Comparison of ENCODE assay signal across 8 cellular contexts in the genomic region with DNA sequence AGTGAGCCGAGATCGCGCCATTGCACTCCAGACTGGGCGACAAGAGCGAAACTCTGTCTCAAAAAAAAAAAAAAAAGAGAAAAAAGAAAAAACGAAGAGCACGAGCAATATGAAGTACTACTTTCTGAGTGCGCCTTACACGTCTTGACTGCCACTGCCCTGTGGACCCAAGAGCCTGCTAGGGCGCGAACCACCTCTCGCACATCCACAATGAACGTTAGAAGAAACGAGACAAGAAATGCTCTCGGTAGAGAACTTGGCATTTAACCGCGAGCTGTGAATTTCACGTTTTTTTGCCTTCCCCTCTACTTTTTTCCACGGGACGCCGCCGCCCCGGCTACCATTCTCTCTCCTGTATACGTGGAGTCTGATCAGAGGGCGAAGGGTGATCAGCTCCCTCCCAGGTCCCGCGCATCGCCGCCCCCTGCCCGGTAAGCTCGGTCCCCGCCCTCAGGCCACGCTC. TPM values are rescaled to one million over a fixed set of nuclear protein-coding genes. Genes with fewer than 3 reads are reported as not detected.
DNase-seq lines count a peak whose midpoint lies in the region; ATAC-seq and TF ChIP-seq lines count a peak whose summit lies in the region.

No MANE protein-coding gene starts in this region.

- H3K9ac ChIP-seq in KMS-11 (peak overlapping the region; percentile 99), mucosa of rectum (ENCODE audit: low read depth in 1 of 2, low read length in 2 of 2) (peak overlapping the region; percentile 98 to 99)

- TF ChIP-seq CTCF in KMS-11 (conservative IDR thresholded peaks at IDR 0.05; ENCODE audit: low read depth, low read length) (no peak), chondrocyte (IDR thresholded peaks at IDR 0.05) (no peak), GM13976 (IDR thresholded peaks at IDR 0.05; ENCODE audit: borderline replicate concordance, control extremely low read depth, extremely low read depth, insufficient read depth, missing control alignments) (no peak)

- no peak overlapping the region for H3K4me3 ChIP-seq in KMS-11 (IDR thresholded peaks at IDR 0.05; ENCODE audit: insufficient read depth, low read depth, low read length)
- peak overlapping the region; percentile 93 to 96 for H3K4me3 ChIP-seq in mucosa of rectum (ENCODE audit: low read length in 2 of 2)

- ATAC-seq in GM19328 (IDR thresholded peaks at IDR 0.05; ENCODE audit: unreplicated experiment): peak; percentile 1

- H3K79me2 ChIP-seq in KMS-11 (ENCODE audit: insufficient read depth, low read depth): peaks cover 41% of the 10 kb centered on the region

- H3K36me3 ChIP-seq in KMS-11 (ENCODE audit: insufficient read depth) (no peaks in the 10 kb centered on the region), mucosa of rectum (ENCODE audit: control insufficient read depth in 2 of 2, insufficient read depth in 2 of 2, low read length in 2 of 2) (peaks cover 13 to 16% of the 10 kb centered on the region in 2 donors)

- DNase-seq in chondrocyte (ENCODE audit: low spot score) (no peak), OCI-M2 (lab: John Stamatoyannopoulos, UW; ENCODE audit: unreplicated experiment) (no peak), GM13976 (ENCODE audit: low spot score) (no peak), NCI-H524 treated with DMSO at 0.1 percent for 48 hours (lab: John Stamatoyannopoulos, UW) (no peak), NCI-H446 treated with DMSO at 0.1 percent for 48 hours (lab: John Stamatoyannopoulos, UW) (no peak)

- H3K4me1 ChIP-seq in KMS-11 (ENCODE audit: low read depth, poor library complexity, severe bottlenecking) (peaks cover 15% of the 10 kb centered on the region), mucosa of rectum (ENCODE audit: control insufficient read depth in 2 of 2, insufficient read depth in 2 of 2, low read length in 2 of 2) (peaks cover 7 to 12% of the 10 kb centered on the region in 2 donors)

- no peaks in the 10 kb centered on the region for H3K27me3 ChIP-seq in KMS-11 (ENCODE audit: insufficient read depth, low read depth)
- no peaks in the 10 kb centered on the region for H3K27me3 ChIP-seq in mucosa of rectum (ENCODE audit: control insufficient read depth in 2 of 2, insufficient read depth in 2 of 2, low read length in 2 of 2)

- H3K27ac ChIP-seq in KMS-11 (peak overlapping the region; percentile 90), mucosa of rectum (ENCODE audit: low read depth in 2 of 2, low read length in 2 of 2) (peak overlapping the region; percentile 93 to 97)

- H3K9me3 ChIP-seq in mucosa of rectum (ENCODE audit: control insufficient read depth in 2 of 2, low read length in 2 of 2): no peaks in the 10 kb centered on the region

- H3K27me3 Mint-ChIP-seq in chondrocyte (ENCODE audit: low read depth): no peaks in the 10 kb centered on the region

- H3K4me2 ChIP-seq in KMS-11: peak overlapping the region; percentile 76

- peak overlapping the region; percentile 57 for H2AFZ ChIP-seq in KMS-11 (ENCODE audit: low read depth)

- no peaks in the 10 kb centered on the region for H4K20me1 ChIP-seq in KMS-11 (ENCODE audit: insufficient read depth)

- H3K4me1 Mint-ChIP-seq in chondrocyte (ENCODE audit: low read depth): peaks cover 30% of the 10 kb centered on the region

- in situ Hi-C loops in GM13976 (cut with MboI; ENCODE audit: low sequenced_read_pairs, unreplicated experiment): no loop called here

- H3K9me3 Mint-ChIP-seq in chondrocyte (ENCODE audit: low read depth): no peaks in the 10 kb centered on the region

- peak overlapping the region; percentile 95 for H3K4me3 Mint-ChIP-seq in chondrocyte (ENCODE audit: unreplicated experiment)

- peak overlapping the region; percentile 99 for H3K27ac Mint-ChIP-seq in chondrocyte (ENCODE audit: unreplicated experiment)

- peaks cover 9% of the 10 kb centered on the region for H3K36me3 Mint-ChIP-seq in chondrocyte (ENCODE audit: low read depth)

RNA-seq across cellular contexts. Expression of a gene that starts 0.5 kb away (rescaled TPM):
- 47.1 to 75.4 TPM (median 68.0 TPM) in 3 replicates for total RNA-seq in chondrocyte

RNA-seq across cellular contexts. Expression of a gene that starts 17.1 kb away (rescaled TPM):
- total RNA-seq in chondrocyte: 21.8 to 41.5 TPM (median 36.0 TPM) in 3 replicates

RNA-seq across cellular contexts. Expression of a gene that starts 22.9 kb away (rescaled TPM):
- total RNA-seq in chondrocyte: 17.1 to 27.9 TPM (median 26.4 TPM) in 3 replicates

RNA-seq across cellular contexts. Expression of a gene that starts 28.4 kb away (rescaled TPM):
- 8.1 to 11.6 TPM (median 11.2 TPM) in 3 replicates for total RNA-seq in chondrocyte

RNA-seq across cellular contexts. Expression of a gene that starts 39.3 kb away (rescaled TPM):
- 24.4 to 27.5 TPM (median 25.7 TPM) in 3 replicates for total RNA-seq in chondrocyte
